6 cellular contexts compared by ENCODE assay signal in genomic region chrX:153875391-153876111, GRCh38. TPM values are rescaled to one million over a fixed set of nuclear protein-coding genes. Genes with fewer than 3 reads are reported as not detected.
A peak's percentile ranks its signal among the peaks of the same experiment; 100 is the strongest.
DNase-seq lines count a peak whose midpoint lies in the region; ATAC-seq and TF ChIP-seq lines count a peak whose summit lies in the region.

No MANE protein-coding gene starts in this region.

- H3K4me3 ChIP-seq in left ventricle myocardium inferior: no peak overlapping the region

- no peak for TF ChIP-seq CTCF in left ventricle myocardium inferior (IDR thresholded peaks at IDR 0.05; ENCODE audit: borderline replicate concordance)

- no peaks in the 10 kb centered on the region for H3K36me3 ChIP-seq in left ventricle myocardium inferior

- peaks cover 48% of the 10 kb centered on the region for H3K27me3 ChIP-seq in left ventricle myocardium inferior (ENCODE audit: low read depth)

- H3K27ac ChIP-seq in left ventricle myocardium inferior (replicated peaks): no peak overlapping the region

- DNase-seq in HuH-7 (ENCODE audit: low spot score) (peak; percentile 80), left ventricle myocardium inferior (peak; percentile 44), NCI-H446 treated with DMSO at 0.1 percent for 48 hours (lab: John Stamatoyannopoulos, UW) (no peak)
- peak; percentile 28 to 61 for DNase-seq in activated CD8-positive, alpha-beta memory T cell treated with anti-CD3 and anti-CD28 coated beads for 1 hour (ENCODE audit: extremely low read depth in 1 of 2, low read depth in 1 of 2)
- peak; percentile 58 for DNase-seq in stimulated activated CD8-positive, alpha-beta memory T cell treated with anti-CD3 and anti-CD28 coated beads, Interleukin-15, amount 100 ng/mL, for 24 hours (ENCODE audit: low read depth)

- no peak for ATAC-seq in GM18867 (IDR thresholded peaks at IDR 0.05; ENCODE audit: unreplicated experiment)

- intact Hi-C loops in left ventricle myocardium inferior (cut with micrococcal nuclease): no loop called here

- H3K9me3 ChIP-seq in left ventricle myocardium inferior (replicated peaks): no peaks in the 10 kb centered on the region

- H3K4me1 ChIP-seq in left ventricle myocardium inferior: no peaks in the 10 kb centered on the region

RNA-seq across cellular contexts. Expression of gene L1CAM, which starts 10.4 kb away (rescaled TPM):
- total RNA-seq in left ventricle myocardium inferior: 4.0 TPM

RNA-seq across cellular contexts. Expression of gene AVPR2, which starts 28.9 kb away (rescaled TPM):
- 3.1 TPM for total RNA-seq in left ventricle myocardium inferior

RNA-seq across cellular contexts. Expression of gene PDZD4, which starts 45.2 kb away (rescaled TPM):
- 4.5 TPM for total RNA-seq in left ventricle myocardium inferior

RNA-seq across cellular contexts. Expression of gene ARHGAP4, which starts 50.5 kb away (rescaled TPM):
- 10.0 TPM for total RNA-seq in left ventricle myocardium inferior

RNA-seq across cellular contexts. Expression of gene NAA10, which starts 59.3 kb away (rescaled TPM):
- 67.1 TPM for total RNA-seq in left ventricle myocardium inferior
